ENCODE assay signal across 2 cellular contexts in the genomic region with DNA sequence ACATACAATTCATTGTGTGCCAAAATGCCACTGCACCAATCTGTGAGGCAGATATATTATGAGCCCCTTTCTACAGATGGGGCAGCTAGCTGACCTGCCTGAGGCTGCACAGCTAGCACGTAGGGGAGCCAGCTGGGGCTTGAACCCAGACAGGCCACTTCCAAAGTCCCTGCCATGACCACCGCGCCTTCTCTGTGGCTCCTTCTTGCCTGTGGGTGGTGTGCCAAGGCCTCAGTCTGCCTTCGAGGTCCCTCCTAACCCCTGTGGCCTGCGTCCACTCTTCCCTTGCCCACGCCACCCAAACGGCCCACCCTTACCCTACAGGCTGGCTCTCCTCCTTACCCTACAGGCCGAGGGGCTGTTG.
TF ChIP-seq lines count a peak whose summit lies in the region.

No MANE protein-coding gene starts in this region.

TF ChIP-seq in SK-N-SH, 30 proteins besides CTCF, POLR2A, EP300 and RAD21 (continued from another document):
- no peak for TF ChIP-seq ZBTB33 (IDR thresholded peaks at IDR 0.05; ENCODE audit: borderline replicate concordance, low read depth)
- TF ChIP-seq FOXM1 (IDR thresholded peaks at IDR 0.05; ENCODE audit: low read depth), result no peak
- TF ChIP-seq, protein P1, sequence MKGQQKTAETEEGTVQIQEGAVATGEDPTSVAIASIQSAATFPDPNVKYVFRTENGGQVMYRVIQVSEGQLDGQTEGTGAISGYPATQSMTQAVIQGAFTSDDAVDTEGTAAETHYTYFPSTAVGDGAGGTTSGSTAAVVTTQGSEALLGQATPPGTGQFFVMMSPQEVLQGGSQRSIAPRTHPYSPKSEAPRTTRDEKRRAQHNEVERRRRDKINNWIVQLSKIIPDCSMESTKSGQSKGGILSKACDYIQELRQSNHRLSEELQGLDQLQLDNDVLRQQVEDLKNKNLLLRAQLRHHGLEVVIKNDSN (IDR thresholded peaks at IDR 0.05; ENCODE audit: borderline replicate concordance, low read depth), result no peak
- no peak for TF ChIP-seq TCF12 (IDR thresholded peaks at IDR 0.05)
- TF ChIP-seq MEF2A (IDR thresholded peaks at IDR 0.05; ENCODE audit: borderline replicate concordance, low read depth), result no peak
- TF ChIP-seq GABPA (IDR thresholded peaks at IDR 0.05; ENCODE audit: low read depth), result no peak
- no peak for TF ChIP-seq GATA2 (CRISPR knock-in tag; IDR thresholded peaks at IDR 0.05)
- TF ChIP-seq YY1 (IDR thresholded peaks at IDR 0.05; ENCODE audit: low read depth), result no peak
TF ChIP-seq in SK-N-SH: peak in this region for 0.

TF ChIP-seq in SK-N-SH treated with all-trans-retinoic acid at 6 μM for 48 hours, 23 proteins besides CTCF, POLR2A, EP300 and RAD21 (continued from another document):
- TF ChIP-seq, protein P2, sequence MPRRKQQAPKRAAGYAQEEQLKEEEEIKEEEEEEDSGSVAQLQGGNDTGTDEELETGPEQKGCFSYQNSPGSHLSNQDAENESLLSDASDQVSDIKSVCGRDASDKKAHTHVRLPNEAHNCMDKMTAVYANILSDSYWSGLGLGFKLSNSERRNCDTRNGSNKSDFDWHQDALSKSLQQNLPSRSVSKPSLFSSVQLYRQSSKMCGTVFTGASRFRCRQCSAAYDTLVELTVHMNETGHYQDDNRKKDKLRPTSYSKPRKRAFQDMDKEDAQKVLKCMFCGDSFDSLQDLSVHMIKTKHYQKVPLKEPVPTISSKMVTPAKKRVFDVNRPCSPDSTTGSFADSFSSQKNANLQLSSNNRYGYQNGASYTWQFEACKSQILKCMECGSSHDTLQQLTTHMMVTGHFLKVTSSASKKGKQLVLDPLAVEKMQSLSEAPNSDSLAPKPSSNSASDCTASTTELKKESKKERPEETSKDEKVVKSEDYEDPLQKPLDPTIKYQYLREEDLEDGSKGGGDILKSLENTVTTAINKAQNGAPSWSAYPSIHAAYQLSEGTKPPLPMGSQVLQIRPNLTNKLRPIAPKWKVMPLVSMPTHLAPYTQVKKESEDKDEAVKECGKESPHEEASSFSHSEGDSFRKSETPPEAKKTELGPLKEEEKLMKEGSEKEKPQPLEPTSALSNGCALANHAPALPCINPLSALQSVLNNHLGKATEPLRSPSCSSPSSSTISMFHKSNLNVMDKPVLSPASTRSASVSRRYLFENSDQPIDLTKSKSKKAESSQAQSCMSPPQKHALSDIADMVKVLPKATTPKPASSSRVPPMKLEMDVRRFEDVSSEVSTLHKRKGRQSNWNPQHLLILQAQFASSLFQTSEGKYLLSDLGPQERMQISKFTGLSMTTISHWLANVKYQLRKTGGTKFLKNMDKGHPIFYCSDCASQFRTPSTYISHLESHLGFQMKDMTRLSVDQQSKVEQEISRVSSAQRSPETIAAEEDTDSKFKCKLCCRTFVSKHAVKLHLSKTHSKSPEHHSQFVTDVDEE (CRISPR knock-in tag; IDR thresholded peaks at IDR 0.05), result no peak
- TF ChIP-seq BACH2 (CRISPR knock-in tag; IDR thresholded peaks at IDR 0.05; ENCODE audit: borderline replicate concordance) (no peak), ZC3H10 (CRISPR knock-in tag; IDR thresholded peaks at IDR 0.05) (no peak), TCF4 (CRISPR knock-in tag; IDR thresholded peaks at IDR 0.05; ENCODE audit: borderline replicate concordance) (no peak), ESRRG (CRISPR knock-in tag; IDR thresholded peaks at IDR 0.05) (no peak), CSDC2 (CRISPR knock-in tag; IDR thresholded peaks at IDR 0.05) (no peak)
TF ChIP-seq in SK-N-SH treated with all-trans-retinoic acid at 6 μM for 48 hours: peak in this region for 0.
